ENCODE assay signal across 30 cellular contexts in the genomic region with DNA sequence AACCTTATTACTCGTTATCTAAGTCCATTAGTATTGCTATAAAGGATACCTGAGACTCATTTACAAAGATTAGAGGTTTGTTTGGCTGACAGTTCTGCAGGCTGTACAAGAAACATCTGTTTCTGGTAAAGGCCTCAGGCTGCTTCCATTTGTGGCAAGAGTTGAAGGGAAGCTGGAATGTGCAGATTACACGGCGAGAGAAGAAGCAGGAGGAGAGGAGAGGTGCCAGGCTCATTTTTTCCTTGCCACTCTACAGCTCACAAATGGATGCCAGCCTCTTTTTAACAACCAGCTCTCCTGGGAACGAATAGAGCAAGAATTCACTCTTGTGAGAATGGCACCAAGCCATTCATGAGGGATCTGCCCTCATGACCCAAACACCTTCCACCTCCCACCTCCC. TPM values are rescaled to one million over a fixed set of nuclear protein-coding genes. Genes with fewer than 3 reads are reported as not detected.
"Had no signal": no experiment of that assay in that cellular context is flagged by ENCODE, and none has a peak within 500 bp of the region (broad histone marks: within the 10 kb centered on the region; RNA-seq: fewer than 3 reads in every experiment).

No MANE protein-coding gene starts in this region.

- H3K9me3 Mint-ChIP-seq: activated CD8-positive, alpha-beta T cell treated with anti-CD3 and anti-CD28 coated beads for 36 hours; dendritic cell treated with granulocyte-macrophage colony-stimulating factor and Interleukin-4, amounts not matched to agents 40 ng/mL and 50 ng/mL, for 4 days; T-helper 2 cell treated with Interferon-gamma antibody and Interleukin-4, amounts not matched to agents 5 μg/mL and 100 μg/mL, for 36 hours had no signal

- H3K27me3 ChIP-seq: body of pancreas, foreskin keratinocyte, hepatocyte, neutrophil, pancreas, stomach, suprapubic skin, tibial nerve had no signal

- H3K27ac Mint-ChIP-seq: activated B cell treated with CpG ODN at 0.5 μM for 24 hours; activated CD8-positive, alpha-beta T cell treated with anti-CD3 and anti-CD28 coated beads for 36 hours; activated naive CD8-positive, alpha-beta T cell; activated T-cell treated with anti-CD3 and anti-CD28 coated beads, Interleukin-2, amount 50 U/mL, for 72 hours; dendritic cell treated with granulocyte-macrophage colony-stimulating factor and Interleukin-4, amounts not matched to agents 40 ng/mL and 50 ng/mL, for 4 days; endodermal cell; naive B cell; nephron progenitor cell; T-helper 2 cell treated with Interferon-gamma antibody and Interleukin-4, amounts not matched to agents 5 μg/mL and 100 μg/mL, for 36 hours had no signal

- H3K9me3 ChIP-seq: body of pancreas, neutrophil, pancreas, prostate gland, suprapubic skin had no signal

- H3K36me3 ChIP-seq: neutrophil, pancreas, prostate gland, stomach, suprapubic skin, tibial nerve had no signal

- H3K27me3 Mint-ChIP-seq: activated B cell treated with CpG ODN at 0.5 μM for 24 hours; activated CD8-positive, alpha-beta T cell treated with anti-CD3 and anti-CD28 coated beads for 36 hours; naive B cell; stimulated activated naive B cell treated with anti-CD40 and anti-IgM and Interleukin-4, amounts not matched to agents 10 μg/mL and 1 μg/mL and 100 μg/mL, for 72 hours had no signal

- H3K4me3 ChIP-seq: body of pancreas, hepatocyte, pancreas, prostate gland, stomach, suprapubic skin, tibial nerve had no signal

- H3K4me1 Mint-ChIP-seq: activated B cell treated with CpG ODN at 0.5 μM for 24 hours, naive B cell had no signal

- ATAC-seq: activated CD8-positive, alpha-beta T cell treated with anti-CD3 and anti-CD28 coated beads for 36 hours; activated T-cell treated with anti-CD3 and anti-CD28 coated beads, Interleukin-2, amount 50 U/mL, for 72 hours; body of pancreas; esophagus mucosa; foreskin keratinocyte; pancreas; stimulated activated naive B cell treated with anti-CD40 and anti-IgM and Interleukin-4, amounts not matched to agents 10 μg/mL and 1 μg/mL and 100 μg/mL, for 72 hours had no signal

- H3K4me1 ChIP-seq: body of pancreas, prostate gland, suprapubic skin, tibial nerve had no signal

- DNase-seq: activated B cell treated with CpG ODN at 0.5 μM for 24 hours; activated CD4-positive, alpha-beta T cell treated with anti-CD3 and anti-CD28 coated beads, Interleukin-2, amount 50 U/mL, for 1 hour; activated CD8-positive, alpha-beta T cell treated with anti-CD3 and anti-CD28 coated beads for 36 hours; activated naive CD4-positive, alpha-beta T cell treated with Interleukin-2 at 50 U/mL for 16 hours; activated T-cell treated with anti-CD3 and anti-CD28 coated beads for 4 hours; activated T-cell treated with anti-CD3 and anti-CD28 coated beads, Interleukin-2, amount 50 U/mL, for 72 hours; anterior cingulate cortex; body of pancreas; caudate nucleus; endodermal cell; foreskin keratinocyte; islet precursor cell; mammary epithelial cell; naive B cell; nephron progenitor cell; pancreas; stimulated activated CD4-positive, alpha-beta T cell treated with anti-CD3 and anti-CD28 coated beads, Interleukin-15, amount 100 ng/mL, for 24 hours; stimulated activated CD4-positive, alpha-beta T cell treated with anti-CD3 and anti-CD28 coated beads, Interleukin-2, amount 100 ng/mL, for 24 hours; stimulated activated naive B cell treated with anti-CD40 and anti-IgM and Interleukin-4, amounts not matched to agents 10 μg/mL and 1 μg/mL and 100 μg/mL, for 72 hours; stomach; T-helper 1 cell had no signal

- H3K4me3 Mint-ChIP-seq: activated B cell treated with CpG ODN at 0.5 μM for 24 hours; activated CD8-positive, alpha-beta T cell treated with anti-CD3 and anti-CD28 coated beads for 36 hours; activated naive CD8-positive, alpha-beta T cell; activated T-cell treated with anti-CD3 and anti-CD28 coated beads, Interleukin-2, amount 50 U/mL, for 72 hours; dendritic cell treated with granulocyte-macrophage colony-stimulating factor and Interleukin-4, amounts not matched to agents 40 ng/mL and 50 ng/mL, for 4 days; endodermal cell; naive B cell; nephron progenitor cell; stimulated activated naive B cell treated with anti-CD40 and anti-IgM and Interleukin-4, amounts not matched to agents 10 μg/mL and 1 μg/mL and 100 μg/mL, for 72 hours; T-helper 2 cell treated with Interferon-gamma antibody and Interleukin-4, amounts not matched to agents 5 μg/mL and 100 μg/mL, for 36 hours had no signal

- H3K36me3 Mint-ChIP-seq: activated naive CD8-positive, alpha-beta T cell; naive B cell; stimulated activated naive B cell treated with anti-CD40 and anti-IgM and Interleukin-4, amounts not matched to agents 10 μg/mL and 1 μg/mL and 100 μg/mL, for 72 hours had no signal

- H3K27ac ChIP-seq: body of pancreas, foreskin keratinocyte, hepatocyte, neutrophil, pancreas, prostate gland, stomach, suprapubic skin, tibial nerve had no signal

RNA-seq across cellular contexts. Expression of a gene that starts 14.7 kb away (rescaled TPM):
- total RNA-seq: activated B cell treated with CpG ODN at 0.5 μM for 24 hours; activated CD8-positive, alpha-beta T cell treated with anti-CD3 and anti-CD28 coated beads for 36 hours; activated T-cell treated with anti-CD3 and anti-CD28 coated beads, Interleukin-2, amount 50 U/mL, for 72 hours had no signal
